ENCODE assay signal across 8 cellular contexts in genomic region chr9:38026021-38026809, GRCh38. TPM values are rescaled to one million over a fixed set of nuclear protein-coding genes. Genes with fewer than 3 reads are reported as not detected.
DNase-seq lines count a peak whose midpoint lies in the region; ATAC-seq and TF ChIP-seq lines count a peak whose summit lies in the region.

No MANE protein-coding gene starts in this region.

- H3K27ac Mint-ChIP-seq in mesothelial cell of epicardium = peak overlapping the region; percentile 100

- H3K27me3 Mint-ChIP-seq in mesothelial cell of epicardium (ENCODE audit: low read depth) = no peaks in the 10 kb centered on the region

- H3K9me3 ChIP-seq in DND-41 (ENCODE audit: insufficient read depth, low read length, severe bottlenecking) = no peaks in the 10 kb centered on the region

- TF ChIP-seq CTCF in DND-41 (IDR thresholded peaks at IDR 0.05; ENCODE audit: borderline replicate concordance, extremely low read depth, low read length, poor library complexity, severe bottlenecking) (no peak), mesothelial cell of epicardium (IDR thresholded peaks at IDR 0.05; ENCODE audit: unreplicated experiment) (no peak)

- no peaks in the 10 kb centered on the region for H4K20me1 ChIP-seq in DND-41 (ENCODE audit: insufficient read depth, low read length)

- no peak overlapping the region for H3K4me2 ChIP-seq in DND-41 (ENCODE audit: insufficient read depth, low read length)

- H2AFZ ChIP-seq in DND-41 (ENCODE audit: low read depth, low read length) = no peak overlapping the region

- H3K36me3 ChIP-seq in DND-41 (ENCODE audit: insufficient read depth, low read length) = no peaks in the 10 kb centered on the region

- ATAC-seq in DND-41 (ENCODE audit: insufficient read depth, low read depth) (peak; percentile 79), HG03521 (IDR thresholded peaks at IDR 0.05; ENCODE audit: unreplicated experiment) (no peak)

- no peak overlapping the region for H3K4me3 ChIP-seq in DND-41 (ENCODE audit: low read depth in 1 of 2, low read length in 2 of 2)

- H3K4me1 Mint-ChIP-seq in mesothelial cell of epicardium = peaks cover 83% of the 10 kb centered on the region

- no peak overlapping the region for H3K9ac ChIP-seq in DND-41 (ENCODE audit: low read depth, low read length)

- no peaks in the 10 kb centered on the region for H3K4me1 ChIP-seq in DND-41 (ENCODE audit: insufficient read depth, low read length)

- no peaks in the 10 kb centered on the region for H3K36me3 Mint-ChIP-seq in mesothelial cell of epicardium

- DNase-seq in DND-41 (peak; percentile 26), NCI-H146 (lab: John Stamatoyannopoulos, UW) (peak; percentile 72), caudate nucleus (lab: John Stamatoyannopoulos, UW) (peak in 8 of 61 donors; percentile 17 to 41 (median 24)), mesothelial cell of epicardium (ENCODE audit: low spot score in 2 of 2, unreplicated experiment in 2 of 2) (peak in 1 of 2 experiments; percentile 60), NCI-H187 (lab: John Stamatoyannopoulos, UW) (no peak), HuH-7 (ENCODE audit: low spot score) (no peak), SKM-1 (lab: John Stamatoyannopoulos, UW; ENCODE audit: unreplicated experiment) (no peak)

- no peaks in the 10 kb centered on the region for H3K27me3 ChIP-seq in DND-41 (ENCODE audit: insufficient read depth, low read length, poor library complexity)

- H3K27ac ChIP-seq in DND-41 (ENCODE audit: low read length) = no peak overlapping the region
- H3K27ac ChIP-seq in caudate nucleus (ENCODE audit: low read depth, low read length) = peak overlapping the region; percentile 93

- peak overlapping the region; percentile 36 for H3K4me3 Mint-ChIP-seq in mesothelial cell of epicardium

- H3K9me3 Mint-ChIP-seq in mesothelial cell of epicardium = no peaks in the 10 kb centered on the region

- H3K79me2 ChIP-seq in DND-41 (ENCODE audit: insufficient read depth, low read length) = no peaks in the 10 kb centered on the region

RNA-seq across cellular contexts. Expression of gene SHB, which starts 42.8 kb away (rescaled TPM):
- 33.7 to 35.5 TPM (median 35.4 TPM) in 3 replicates for total RNA-seq in mesothelial cell of epicardium

Comparison
In these comparisons a context has a peak if more than half of its experiments do, and no peak if none do; other contexts are left out.
1. DNase-seq: peak in DND-41 (single experiment) and NCI-H146 (single experiment); none in NCI-H187 (0 of 2), HuH-7 (single experiment) and SKM-1 (single experiment).